ENCODE assay signal across 33 cellular contexts in the genomic region with DNA sequence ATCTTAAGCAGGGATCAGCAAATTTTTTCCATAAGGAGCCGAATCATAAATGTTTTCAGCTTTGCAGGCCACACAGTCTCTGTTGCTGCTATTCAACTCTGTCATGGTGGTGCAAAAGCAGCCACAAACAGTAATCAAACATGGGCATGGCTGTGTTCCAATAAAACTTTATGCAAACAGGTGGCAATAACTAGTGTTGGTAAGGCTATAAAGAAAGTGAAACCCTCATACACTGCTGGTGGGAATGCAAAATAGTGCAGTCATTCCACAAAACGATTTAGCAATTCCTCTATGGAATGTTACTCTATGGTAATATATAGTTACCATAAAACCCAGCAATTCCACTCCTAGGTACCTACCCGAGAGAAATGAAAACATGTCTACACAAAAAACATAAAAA.
"Had no signal": no experiment of that assay in that cellular context is flagged by ENCODE, and none has a peak within 500 bp of the region (broad histone marks: within the 10 kb centered on the region; RNA-seq: fewer than 3 reads in every experiment).

No MANE protein-coding gene starts in this region.

- FAIRE-seq: bronchial epithelial cell, colon had no signal

- H3K9me3 ChIP-seq: ascending aorta, esophagus muscularis mucosa, gastroesophageal sphincter, heart right ventricle had no signal

- H3K27me3 ChIP-seq: ascending aorta, brain microvascular endothelial cell, esophagus muscularis mucosa, gastroesophageal sphincter, heart right ventricle had no signal

- H3K4me3 ChIP-seq: ascending aorta, esophagus muscularis mucosa, gastroesophageal sphincter, heart right ventricle had no signal

- H3K27me3 Mint-ChIP-seq: activated B cell treated with CpG ODN at 0.5 μM for 24 hours; activated CD8-positive, alpha-beta T cell treated with anti-CD3 and anti-CD28 coated beads for 36 hours; activated naive CD4-positive, alpha-beta T cell treated with anti-CD3 and anti-CD28 coated beads, Interleukin-2, amount 10 ng/mL, durations not matched to agents 7 days and 5 days; activated naive CD8-positive, alpha-beta T cell treated with anti-CD3 and anti-CD28 coated beads, Interleukin-2, amount 10 ng/mL, durations not matched to agents 7 days and 5 days; central memory CD8-positive, alpha-beta T cell; effector memory CD8-positive, alpha-beta T cell; T-helper 17 cell had no signal

- H3K27ac Mint-ChIP-seq: activated B cell treated with CpG ODN at 0.5 μM for 24 hours; activated CD8-positive, alpha-beta T cell treated with anti-CD3 and anti-CD28 coated beads for 36 hours; activated naive CD4-positive, alpha-beta T cell treated with anti-CD3 and anti-CD28 coated beads, Interleukin-2, amount 50 U/mL, for 72 hours; activated naive CD8-positive, alpha-beta T cell treated with anti-CD3 and anti-CD28 coated beads, Interleukin-2, amount 10 ng/mL, durations not matched to agents 7 days and 5 days; effector memory CD8-positive, alpha-beta T cell; T-helper 17 cell; T-helper 2 cell treated with Interferon-gamma antibody and Interleukin-4, amounts not matched to agents 5 μg/mL and 100 μg/mL, for 36 hours had no signal

- H3K4me1 Mint-ChIP-seq: activated B cell treated with CpG ODN at 0.5 μM for 24 hours had no signal

- H3K4me1 ChIP-seq: ascending aorta, esophagus muscularis mucosa, gastroesophageal sphincter had no signal

- H3K9me3 Mint-ChIP-seq: activated B cell treated with CpG ODN at 0.5 μM for 24 hours; activated CD8-positive, alpha-beta T cell treated with anti-CD3 and anti-CD28 coated beads for 36 hours; activated naive CD4-positive, alpha-beta T cell treated with anti-CD3 and anti-CD28 coated beads, Interleukin-2, amount 10 ng/mL, durations not matched to agents 7 days and 5 days; activated naive CD4-positive, alpha-beta T cell treated with anti-CD3 and anti-CD28 coated beads, Interleukin-2, amount 50 U/mL, for 72 hours; activated naive CD8-positive, alpha-beta T cell treated with anti-CD3 and anti-CD28 coated beads, Interleukin-2, amount 10 ng/mL, durations not matched to agents 7 days and 5 days; central memory CD8-positive, alpha-beta T cell; effector memory CD8-positive, alpha-beta T cell; T-helper 2 cell treated with Interferon-gamma antibody and Interleukin-4, amounts not matched to agents 5 μg/mL and 100 μg/mL, for 36 hours had no signal

- H3K27ac ChIP-seq: ascending aorta, brain microvascular endothelial cell, esophagus muscularis mucosa, gastroesophageal sphincter, heart right ventricle, WERI-Rb-1 had no signal

- DNase-seq: activated B cell treated with CpG ODN at 0.5 μM for 24 hours; activated CD4-positive, alpha-beta T cell treated with anti-CD3 and anti-CD28 coated beads for 48 hours; activated CD4-positive, alpha-beta T cell treated with anti-CD3 and anti-CD28 coated beads, Interleukin-2, amount 50 U/mL, for 1 hour; activated CD4-positive, alpha-beta T cell treated with anti-CD3 and anti-CD28 coated beads, Interleukin-2, amount 50 U/mL, for 48 hours; activated CD8-positive, alpha-beta memory T cell treated with anti-CD3 and anti-CD28 coated beads for 24 hours; activated CD8-positive, alpha-beta T cell treated with anti-CD3 and anti-CD28 coated beads for 36 hours; activated gamma-delta T cell; activated naive CD4-positive, alpha-beta T cell; activated naive CD4-positive, alpha-beta T cell treated with anti-CD3 and anti-CD28 coated beads, Interleukin-2, amount 10 ng/mL, durations not matched to agents 7 days and 5 days; activated naive CD8-positive, alpha-beta T cell treated with anti-CD3 and anti-CD28 coated beads, Interleukin-2, amount 10 ng/mL, durations not matched to agents 7 days and 5 days; activated T-cell treated with anti-CD3 and anti-CD28 coated beads, Interleukin-2, amount 50 U/mL, for 1 hour; activated T-cell treated with anti-CD3 and anti-CD28 coated beads, Interleukin-2, amount 50 U/mL, for 48 hours; brain microvascular endothelial cell; cortex of kidney; dermis blood vessel endothelial cell; effector CD4-positive, alpha-beta T cell; effector memory CD8-positive, alpha-beta T cell; erythroblast; foreskin melanocyte; heart right ventricle; T-helper 1 cell; T-helper 17 cell; T1000; WERI-Rb-1 had no signal

- H3K4me3 Mint-ChIP-seq: activated B cell treated with CpG ODN at 0.5 μM for 24 hours; activated CD8-positive, alpha-beta T cell treated with anti-CD3 and anti-CD28 coated beads for 36 hours; activated naive CD4-positive, alpha-beta T cell treated with anti-CD3 and anti-CD28 coated beads, Interleukin-2, amount 10 ng/mL, durations not matched to agents 7 days and 5 days; activated naive CD8-positive, alpha-beta T cell treated with anti-CD3 and anti-CD28 coated beads, Interleukin-2, amount 10 ng/mL, durations not matched to agents 7 days and 5 days; central memory CD8-positive, alpha-beta T cell; effector memory CD8-positive, alpha-beta T cell; T-helper 17 cell; T-helper 2 cell treated with Interferon-gamma antibody and Interleukin-4, amounts not matched to agents 5 μg/mL and 100 μg/mL, for 36 hours had no signal

- ATAC-seq: activated CD4-positive, CD25-positive, alpha-beta regulatory T cell treated with anti-CD3 and anti-CD28 coated beads, Interleukin-2, amount 50 U/mL, for 24 hours; activated CD8-positive, alpha-beta T cell treated with anti-CD3 and anti-CD28 coated beads for 36 hours; activated naive CD4-positive, alpha-beta T cell treated with anti-CD3 and anti-CD28 coated beads, Interleukin-2, amount 50 U/mL, for 72 hours; effector memory CD8-positive, alpha-beta T cell; gastroesophageal sphincter; heart right ventricle; T-helper 17 cell had no signal
